Comparison of ENCODE assay signal across 13 cellular contexts in the genomic region with DNA sequence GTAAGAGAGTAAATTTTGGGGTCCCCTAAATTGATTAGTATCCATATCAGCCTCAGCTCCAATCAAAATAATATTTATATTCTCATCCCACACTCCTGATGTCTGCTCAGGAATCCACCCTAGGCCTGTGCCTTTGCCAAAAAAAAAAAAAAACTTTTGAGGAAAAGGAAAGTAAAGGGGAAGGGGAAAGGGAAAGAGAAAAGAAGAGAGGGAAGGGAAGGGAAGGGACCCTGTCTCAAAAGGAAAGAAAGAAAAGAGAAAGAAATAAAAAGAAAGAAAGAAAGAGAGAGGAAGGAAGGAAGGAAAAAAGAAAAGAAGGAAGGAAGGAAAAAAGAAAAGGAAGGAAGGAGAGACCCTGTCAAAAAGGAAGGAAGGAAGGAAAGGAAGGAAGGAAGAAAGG.
"Had no signal": no experiment of that assay in that cellular context is flagged by ENCODE, and none has a peak within 500 bp of the region (broad histone marks: within the 10 kb centered on the region; RNA-seq: fewer than 3 reads in every experiment).

No MANE protein-coding gene starts in this region.

- H3K4me3 ChIP-seq: hepatocyte, ovary, thyroid gland had no signal

- H3K79me2 ChIP-seq: hepatocyte had no signal

- DNase-seq: kidney, left cardiac atrium, left ventricle myocardium superior, natural killer cell had no signal

- H3K36me3 ChIP-seq: ovary, thyroid gland had no signal

- H3K27ac ChIP-seq: foreskin keratinocyte, hepatocyte, ovary, thyroid gland had no signal

- H2AFZ ChIP-seq: hepatocyte had no signal

- H3K4me3 Mint-ChIP-seq: dendritic cell treated with granulocyte-macrophage colony-stimulating factor and Interleukin-4, amounts not matched to agents 40 ng/mL and 50 ng/mL, for 4 days; endodermal cell; mesothelial cell of epicardium; natural killer cell; neural crest cell; type B pancreatic cell had no signal

- H3K27me3 ChIP-seq: foreskin keratinocyte, hepatocyte, ovary, thyroid gland had no signal

- H3K4me1 Mint-ChIP-seq: endodermal cell, natural killer cell, neural crest cell had no signal

- H3K36me3 Mint-ChIP-seq: mesothelial cell of epicardium, natural killer cell, type B pancreatic cell had no signal

- H3K4me1 ChIP-seq: foreskin keratinocyte, thyroid gland had no signal

- H3K27ac Mint-ChIP-seq: dendritic cell treated with granulocyte-macrophage colony-stimulating factor and Interleukin-4, amounts not matched to agents 40 ng/mL and 50 ng/mL, for 4 days; endodermal cell; mesothelial cell of epicardium; natural killer cell had no signal

- ATAC-seq: foreskin keratinocyte had no signal

- H3K9me3 ChIP-seq: ovary, thyroid gland had no signal

- H3K4me2 ChIP-seq: hepatocyte had no signal

- H3K9me3 Mint-ChIP-seq: dendritic cell treated with granulocyte-macrophage colony-stimulating factor and Interleukin-4, amounts not matched to agents 40 ng/mL and 50 ng/mL, for 4 days; endodermal cell; mesothelial cell of epicardium; natural killer cell; neural crest cell; type B pancreatic cell had no signal
